18 cellular contexts compared by ENCODE assay signal in genomic region chr22:23754220-23754919, GRCh38. TPM values are rescaled to one million over a fixed set of nuclear protein-coding genes. Genes with fewer than 3 reads are reported as not detected.
A peak's percentile ranks its signal among the peaks of the same experiment; 100 is the strongest.
DNase-seq lines count a peak whose midpoint lies in the region; ATAC-seq and TF ChIP-seq lines count a peak whose summit lies in the region.
"Had no signal": no experiment of that assay in that cellular context is flagged by ENCODE, and none has a peak within 500 bp of the region (broad histone marks: within the 10 kb centered on the region; RNA-seq: fewer than 3 reads in every experiment).

Gene VPREB3 (minus strand): TSS chr22:23754425. CDS start chr22:23754363, 62 bp downstream.

- H3K9me3 Mint-ChIP-seq in naive B cell = no peaks in the 10 kb centered on the region
- H3K9me3 Mint-ChIP-seq: activated naive CD4-positive, alpha-beta T cell treated with anti-CD3 and anti-CD28 coated beads for 36 hours; CD4-positive, alpha-beta memory T cell had no signal

- peak; percentile 34 for DNase-seq in GM13977 (ENCODE audit: low spot score)
- DNase-seq in SK-N-MC (ENCODE audit: low read depth, low spot score) = no peak
- peak; percentile 55 for DNase-seq in naive B cell
- no peak for DNase-seq in cerebellar nuclear complex (lab: John Stamatoyannopoulos, UW)
- DNase-seq in WERI-Rb-1 = no peak
- DNase-seq in COR-L47 (lab: John Stamatoyannopoulos, UW) = no peak
- no peak for DNase-seq in nucleus accumbens (lab: John Stamatoyannopoulos, UW)
- DNase-seq: activated CD4-positive, alpha-beta T cell treated with anti-CD3 and anti-CD28 coated beads, Interleukin-2, amount 50 U/mL, for 4 hours; activated naive CD4-positive, alpha-beta T cell treated with anti-CD3 and anti-CD28 coated beads for 36 hours; activated T-cell treated with anti-CD3 and anti-CD28 coated beads for 4 hours; CD4-positive, alpha-beta memory T cell; colonic mucosa; kidney glomerular epithelial cell; NCI-H1417 treated with DMSO at 0.1 percent for 48 hours; retina; stimulated activated CD4-positive, alpha-beta T cell treated with anti-CD3 and anti-CD28 coated beads, Interleukin-12 subunit alpha, Interleukin-12 subunit beta, amount 100 ng/mL, for 4 hours had no signal

- H3K27ac Mint-ChIP-seq in naive B cell = peak within 1 kb of the TSS; percentile 98 to 100 (median 100)
- H3K27ac Mint-ChIP-seq: activated naive CD4-positive, alpha-beta T cell treated with anti-CD3 and anti-CD28 coated beads for 36 hours had no signal

- H3K27ac ChIP-seq in BLaER1 treated with 17β-estradiol and CSF1 and Interleukin-3, amounts not matched to agents 10 nM and 100 nM = peak within 1 kb of the TSS in 8 of 11 experiments; percentile 93 to 100 (median 98); a peak in 16 of 22 replicates
- H3K27ac ChIP-seq in SK-N-MC (peak within 1 kb of the TSS; percentile 50; the same call in 1 of the 2 replicates), WERI-Rb-1 (no peak within 1 kb of the TSS)
- H3K27ac ChIP-seq: colonic mucosa, thoracic aorta had no signal

- peaks cover 32 to 90% (median 77%) of the 10 kb centered on the region in 10 experiments for H3K4me1 ChIP-seq in BLaER1 treated with 17β-estradiol and CSF1 and Interleukin-3, amounts not matched to agents 10 nM and 100 nM
- H3K4me1 ChIP-seq: colonic mucosa had no signal

- peak within 1 kb of the TSS; percentile 42 to 99 (median 94); a peak in 20 of 22 replicates for H3K4me2 ChIP-seq in BLaER1 treated with 17β-estradiol and CSF1 and Interleukin-3, amounts not matched to agents 10 nM and 100 nM

- ATAC-seq in naive B cell (ENCODE audit: low read depth in 2 of 2) = no peak

- no peaks in the 10 kb centered on the region for H3K36me3 Mint-ChIP-seq in naive B cell
- H3K36me3 Mint-ChIP-seq: CD4-positive, alpha-beta memory T cell had no signal

- H3K9me3 ChIP-seq in BLaER1 treated with 17β-estradiol and CSF1 and Interleukin-3, amounts not matched to agents 10 nM and 100 nM (replicated peaks in 1 of 11) = no peaks in the 10 kb centered on the region
- H3K9me3 ChIP-seq in SK-N-MC (ENCODE audit: low read depth, low read length) (no peaks in the 10 kb centered on the region), WERI-Rb-1 (ENCODE audit: severe bottlenecking) (no peaks in the 10 kb centered on the region)
- H3K9me3 ChIP-seq: colonic mucosa, thoracic aorta had no signal

- TF ChIP-seq CTCF in GM13977 (IDR thresholded peaks at IDR 0.05; ENCODE audit: extremely low read depth, insufficient read depth, missing control alignments) = no peak
- TF ChIP-seq CTCF in WERI-Rb-1 (IDR thresholded peaks at IDR 0.05; ENCODE audit: low read depth, low read length) = no peak

- H3K27me3 Mint-ChIP-seq in naive B cell = no peaks in the 10 kb centered on the region
- H3K27me3 Mint-ChIP-seq: CD4-positive, alpha-beta memory T cell had no signal

- peak within 1 kb of the TSS; percentile 91 to 99 (median 97) for H3K4me3 Mint-ChIP-seq in naive B cell
- H3K4me3 Mint-ChIP-seq: activated naive CD4-positive, alpha-beta T cell treated with anti-CD3 and anti-CD28 coated beads for 36 hours had no signal

- no peaks in the 10 kb centered on the region for H3K36me3 ChIP-seq in BLaER1 treated with 17β-estradiol and CSF1 and Interleukin-3, amounts not matched to agents 10 nM and 100 nM
- no peaks in the 10 kb centered on the region for H3K36me3 ChIP-seq in SK-N-MC (ENCODE audit: insufficient read depth, low read length)
- no peaks in the 10 kb centered on the region for H3K36me3 ChIP-seq in WERI-Rb-1
- H3K36me3 ChIP-seq: colonic mucosa, thoracic aorta had no signal

- H3K4me1 Mint-ChIP-seq in naive B cell = peaks cover 53 to 74% (median 72%) of the 10 kb centered on the region in 3 donors

- H3K27me3 ChIP-seq in BLaER1 treated with 17β-estradiol and CSF1 and Interleukin-3, amounts not matched to agents 10 nM and 100 nM = no peaks in the 10 kb centered on the region
- H3K27me3 ChIP-seq in WERI-Rb-1 (ENCODE audit: insufficient read depth, low read depth, severe bottlenecking) = no peaks in the 10 kb centered on the region
- H3K27me3 ChIP-seq: colonic mucosa had no signal

- H3K9ac ChIP-seq in BLaER1 treated with 17β-estradiol and CSF1 and Interleukin-3, amounts not matched to agents 10 nM and 100 nM = peak within 1 kb of the TSS in 8 of 11 experiments; percentile 25 to 99 (median 96); a peak in 16 of 22 replicates
- H3K9ac ChIP-seq in SK-N-MC (ENCODE audit: insufficient read length) = no peak within 1 kb of the TSS

- H4K20me1 ChIP-seq in BLaER1 treated with 17β-estradiol and CSF1 and Interleukin-3, amounts not matched to agents 10 nM and 100 nM = 0 out of 22 replicates have a peak, but pooled peaks cover 0 to 7% (median 0%) of the 10 kb centered on the region in 11 experiments

- in situ Hi-C loops in GM13977 (cut with MboI; ENCODE audit: low pct_unique_long_range_greater_than_20kb, low sequenced_read_pairs, unreplicated experiment) = no loop called here

- H3K4me3 ChIP-seq in BLaER1 treated with 17β-estradiol and CSF1 and Interleukin-3, amounts not matched to agents 10 nM and 100 nM = peak within 1 kb of the TSS in 7 of 10 experiments; percentile 3 to 80 (median 73); a peak in 12 of 20 replicates
- no peak within 1 kb of the TSS for H3K4me3 ChIP-seq in SK-N-MC
- H3K4me3 ChIP-seq in WERI-Rb-1 (ENCODE audit: low read depth, low read length) = no peak within 1 kb of the TSS
- H3K4me3 ChIP-seq: colonic mucosa, thoracic aorta had no signal

RNA-seq across cellular contexts. Expression of gene VPREB3, which starts in this region (rescaled TPM):
- polyA plus RNA-seq in naive B cell (ENCODE audit: low read depth in 6 of 6) = 1,000 to 10,000 TPM in 5 of 6 donors, 100 to 1,000 TPM in 1; 910 to 1,673 (median 1,335) TPM

Comparison
In these comparisons a context has a peak if more than half of its experiments do, and no peak if none do; other contexts are left out.
1. H3K4me3 ChIP-seq: peak in BLaER1 treated with 17β-estradiol and CSF1 and Interleukin-3, amounts not matched to agents 10 nM and 100 nM (7 of 10); none in SK-N-MC (single experiment) and WERI-Rb-1 (single experiment).
2. DNase-seq: peak in GM13977 (single experiment) and naive B cell (single experiment); none in SK-N-MC (single experiment), cerebellar nuclear complex (0 of 2), WERI-Rb-1 (single experiment), COR-L47 (single experiment) and nucleus accumbens (0 of 56).